ENCODE assay signal across 8 cellular contexts in the genomic region with DNA sequence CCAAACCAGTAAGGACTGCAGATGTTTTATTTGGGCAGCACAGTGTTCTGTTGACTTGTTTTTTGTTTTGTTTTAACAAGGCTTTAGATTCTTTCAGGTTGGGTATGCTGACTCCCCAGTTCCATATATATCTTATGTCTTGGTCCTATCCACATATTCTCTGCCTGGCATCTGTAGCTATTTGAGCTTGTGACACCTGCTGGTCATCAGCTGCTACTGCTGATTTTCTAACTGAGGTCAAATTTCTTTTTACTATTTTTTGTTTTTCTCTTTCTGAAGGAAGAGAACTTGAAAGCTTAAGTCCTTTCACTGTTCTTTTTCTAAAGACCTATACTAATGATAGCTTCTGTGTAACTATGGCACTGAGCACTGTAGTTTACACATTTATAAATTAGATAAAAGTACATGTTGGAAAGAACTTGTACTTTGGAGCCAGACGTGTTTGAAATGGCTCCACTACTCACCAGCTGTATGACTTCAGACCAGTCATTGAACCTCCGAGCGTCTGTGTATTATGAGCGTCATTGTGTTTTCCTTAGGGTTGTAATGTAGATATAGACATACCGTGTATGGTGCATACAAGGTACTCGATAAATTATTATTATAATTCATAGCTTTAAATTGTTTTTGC.
A peak's percentile ranks its signal among the peaks of the same experiment; 100 is the strongest.
DNase-seq lines count a peak whose midpoint lies in the region; ATAC-seq and TF ChIP-seq lines count a peak whose summit lies in the region.

No MANE protein-coding gene starts in this region.

- H3K4me3 ChIP-seq in psoas muscle: no peak overlapping the region

- peaks cover 6 to 86% of the 10 kb centered on the region in 2 donors for H3K36me3 ChIP-seq in psoas muscle (ENCODE audit: insufficient read depth in 1 of 2, low read depth in 1 of 2)

- peaks cover 7% of the 10 kb centered on the region for H3K4me1 ChIP-seq in psoas muscle

- intact Hi-C loops in psoas muscle (cut with DNase I): loop anchor here (2.0 to 10.0 kb wide), 3 partner anchors 137 to 196 kb away; no protein-coding TSS in a partner anchor

- peak; percentile 66 for ATAC-seq in GM18867 (IDR thresholded peaks at IDR 0.05; ENCODE audit: unreplicated experiment)
- ATAC-seq in psoas muscle: peak; percentile 82 to 87 (median 85)

- 53 to 81% (median 59%) methylated on average over 6 of the region's 6 CpGs for WGBS in psoas muscle, 3 donors

- DNase-seq in COLO668 (lab: John Stamatoyannopoulos, UW; ENCODE audit: unreplicated experiment): peak; percentile 40
- peak; percentile 75 for DNase-seq in NCI-H2029 (lab: John Stamatoyannopoulos, UW)
- peak; percentile 11 for DNase-seq in activated CD4-positive, alpha-beta T cell treated with anti-CD3 and anti-CD28 coated beads, Interleukin-2, amount 50 U/mL, for 1 hour
- DNase-seq in glomerular visceral epithelial cell (ENCODE audit: extremely low spot score): peak; percentile 65
- no peak for DNase-seq in psoas muscle
- DNase-seq in ecto neural progenitor cell (ENCODE audit: low spot score): no peak
- no peak for DNase-seq in GM19240 (ENCODE audit: insufficient read length, low spot score)

- H3K27ac ChIP-seq in psoas muscle: peak overlapping the region; percentile 48

- TF ChIP-seq CTCF in psoas muscle (IDR thresholded peaks at IDR 0.05): peak; percentile 83

- no peaks in the 10 kb centered on the region for H3K27me3 ChIP-seq in psoas muscle (ENCODE audit: insufficient read depth in 3 of 3, low read length in 2 of 3)

- no peaks in the 10 kb centered on the region for H3K9me3 ChIP-seq in psoas muscle

Comparison
In these comparisons a context has a peak if more than half of its experiments do, and no peak if none do; other contexts are left out.
1. DNase-seq: peak in COLO668 (single experiment), NCI-H2029 (single experiment), activated CD4-positive, alpha-beta T cell treated with anti-CD3 and anti-CD28 coated beads, Interleukin-2, amount 50 U/mL, for 1 hour (single experiment) and glomerular visceral epithelial cell (single experiment); none in psoas muscle (0 of 2), ecto neural progenitor cell (single experiment) and GM19240 (single experiment).